ENCODE assay signal across 1 cellular context in the genomic region with DNA sequence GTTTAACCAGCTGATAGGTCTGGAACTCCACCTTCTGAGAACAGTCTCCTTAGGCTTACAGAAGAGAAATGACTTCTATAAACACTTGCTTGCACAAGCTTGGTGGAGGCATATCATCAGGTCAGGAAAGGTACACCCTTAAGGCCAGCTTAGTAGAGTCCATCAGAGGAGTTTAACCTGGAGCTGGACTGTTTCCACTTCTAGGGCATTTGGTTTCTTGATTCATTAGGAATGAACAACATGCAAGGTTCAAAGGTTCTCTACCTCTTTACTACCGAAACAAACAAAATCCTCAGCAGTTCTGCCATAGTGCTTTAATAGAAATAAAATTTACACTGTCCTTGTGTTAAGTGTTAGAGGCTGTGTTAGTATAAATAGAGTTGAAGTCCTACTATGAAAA.
TF ChIP-seq lines count a peak whose summit lies in the region.

No MANE protein-coding gene starts in this region.

TF ChIP-seq in HepG2, 621 proteins besides CTCF, POLR2A, EP300 and RAD21 (continued from another document):
- TF ChIP-seq, protein P1, sequence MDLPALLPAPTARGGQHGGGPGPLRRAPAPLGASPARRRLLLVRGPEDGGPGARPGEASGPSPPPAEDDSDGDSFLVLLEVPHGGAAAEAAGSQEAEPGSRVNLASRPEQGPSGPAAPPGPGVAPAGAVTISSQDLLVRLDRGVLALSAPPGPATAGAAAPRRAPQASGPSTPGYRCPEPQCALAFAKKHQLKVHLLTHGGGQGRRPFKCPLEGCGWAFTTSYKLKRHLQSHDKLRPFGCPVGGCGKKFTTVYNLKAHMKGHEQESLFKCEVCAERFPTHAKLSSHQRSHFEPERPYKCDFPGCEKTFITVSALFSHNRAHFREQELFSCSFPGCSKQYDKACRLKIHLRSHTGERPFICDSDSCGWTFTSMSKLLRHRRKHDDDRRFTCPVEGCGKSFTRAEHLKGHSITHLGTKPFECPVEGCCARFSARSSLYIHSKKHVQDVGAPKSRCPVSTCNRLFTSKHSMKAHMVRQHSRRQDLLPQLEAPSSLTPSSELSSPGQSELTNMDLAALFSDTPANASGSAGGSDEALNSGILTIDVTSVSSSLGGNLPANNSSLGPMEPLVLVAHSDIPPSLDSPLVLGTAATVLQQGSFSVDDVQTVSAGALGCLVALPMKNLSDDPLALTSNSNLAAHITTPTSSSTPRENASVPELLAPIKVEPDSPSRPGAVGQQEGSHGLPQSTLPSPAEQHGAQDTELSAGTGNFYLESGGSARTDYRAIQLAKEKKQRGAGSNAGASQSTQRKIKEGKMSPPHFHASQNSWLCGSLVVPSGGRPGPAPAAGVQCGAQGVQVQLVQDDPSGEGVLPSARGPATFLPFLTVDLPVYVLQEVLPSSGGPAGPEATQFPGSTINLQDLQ (CRISPR knock-in tag; IDR thresholded peaks at IDR 0.05): no peak
- TF ChIP-seq FOXM1 (CRISPR knock-in tag; IDR thresholded peaks at IDR 0.05) (no peak), GTF3A (CRISPR knock-in tag; conservative IDR thresholded peaks at IDR 0.05) (no peak), ZNF274 (CRISPR knock-in tag; IDR thresholded peaks at IDR 0.05) (no peak), POLR2AphosphoS2 (IDR thresholded peaks at IDR 0.05; ENCODE audit: low read depth, low read length) (no peak), MLLT10 (CRISPR knock-in tag; IDR thresholded peaks at IDR 0.05) (no peak), MEF2D (CRISPR knock-in tag; IDR thresholded peaks at IDR 0.05) (no peak), ZNF674 (CRISPR knock-in tag; IDR thresholded peaks at IDR 0.05; ENCODE audit: low read depth) (no peak), ZFYVE20 (CRISPR knock-in tag; IDR thresholded peaks at IDR 0.05; ENCODE audit: borderline replicate concordance, low read depth) (no peak), ZNF317 (CRISPR knock-in tag; IDR thresholded peaks at IDR 0.05) (no peak)
- TF ChIP-seq, protein P2, sequence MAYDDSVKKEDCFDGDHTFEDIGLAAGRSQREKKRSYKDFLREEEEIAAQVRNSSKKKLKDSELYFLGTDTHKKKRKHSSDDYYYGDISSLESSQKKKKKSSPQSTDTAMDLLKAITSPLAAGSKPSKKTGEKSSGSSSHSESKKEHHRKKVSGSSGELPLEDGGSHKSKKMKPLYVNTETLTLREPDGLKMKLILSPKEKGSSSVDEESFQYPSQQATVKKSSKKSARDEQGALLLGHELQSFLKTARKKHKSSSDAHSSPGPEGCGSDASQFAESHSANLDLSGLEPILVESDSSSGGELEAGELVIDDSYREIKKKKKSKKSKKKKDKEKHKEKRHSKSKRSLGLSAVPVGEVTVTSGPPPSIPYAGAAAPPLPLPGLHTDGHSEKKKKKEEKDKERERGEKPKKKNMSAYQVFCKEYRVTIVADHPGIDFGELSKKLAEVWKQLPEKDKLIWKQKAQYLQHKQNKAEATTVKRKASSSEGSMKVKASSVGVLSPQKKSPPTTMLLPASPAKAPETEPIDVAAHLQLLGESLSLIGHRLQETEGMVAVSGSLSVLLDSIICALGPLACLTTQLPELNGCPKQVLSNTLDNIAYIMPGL (CRISPR knock-in tag; IDR thresholded peaks at IDR 0.05; ENCODE audit: borderline replicate concordance in 1 of 2, low read depth in 1 of 2): no peak
- TF ChIP-seq, protein P3, sequence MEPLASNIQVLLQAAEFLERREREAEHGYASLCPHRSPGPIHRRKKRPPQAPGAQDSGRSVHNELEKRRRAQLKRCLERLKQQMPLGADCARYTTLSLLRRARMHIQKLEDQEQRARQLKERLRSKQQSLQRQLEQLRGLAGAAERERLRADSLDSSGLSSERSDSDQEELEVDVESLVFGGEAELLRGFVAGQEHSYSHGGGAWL (CRISPR knock-in tag; IDR thresholded peaks at IDR 0.05): no peak
- TF ChIP-seq, protein P4, sequence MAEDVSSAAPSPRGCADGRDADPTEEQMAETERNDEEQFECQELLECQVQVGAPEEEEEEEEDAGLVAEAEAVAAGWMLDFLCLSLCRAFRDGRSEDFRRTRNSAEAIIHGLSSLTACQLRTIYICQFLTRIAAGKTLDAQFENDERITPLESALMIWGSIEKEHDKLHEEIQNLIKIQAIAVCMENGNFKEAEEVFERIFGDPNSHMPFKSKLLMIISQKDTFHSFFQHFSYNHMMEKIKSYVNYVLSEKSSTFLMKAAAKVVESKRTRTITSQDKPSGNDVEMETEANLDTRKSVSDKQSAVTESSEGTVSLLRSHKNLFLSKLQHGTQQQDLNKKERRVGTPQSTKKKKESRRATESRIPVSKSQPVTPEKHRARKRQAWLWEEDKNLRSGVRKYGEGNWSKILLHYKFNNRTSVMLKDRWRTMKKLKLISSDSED (CRISPR knock-in tag; IDR thresholded peaks at IDR 0.05): no peak
- TF ChIP-seq, protein P5, sequence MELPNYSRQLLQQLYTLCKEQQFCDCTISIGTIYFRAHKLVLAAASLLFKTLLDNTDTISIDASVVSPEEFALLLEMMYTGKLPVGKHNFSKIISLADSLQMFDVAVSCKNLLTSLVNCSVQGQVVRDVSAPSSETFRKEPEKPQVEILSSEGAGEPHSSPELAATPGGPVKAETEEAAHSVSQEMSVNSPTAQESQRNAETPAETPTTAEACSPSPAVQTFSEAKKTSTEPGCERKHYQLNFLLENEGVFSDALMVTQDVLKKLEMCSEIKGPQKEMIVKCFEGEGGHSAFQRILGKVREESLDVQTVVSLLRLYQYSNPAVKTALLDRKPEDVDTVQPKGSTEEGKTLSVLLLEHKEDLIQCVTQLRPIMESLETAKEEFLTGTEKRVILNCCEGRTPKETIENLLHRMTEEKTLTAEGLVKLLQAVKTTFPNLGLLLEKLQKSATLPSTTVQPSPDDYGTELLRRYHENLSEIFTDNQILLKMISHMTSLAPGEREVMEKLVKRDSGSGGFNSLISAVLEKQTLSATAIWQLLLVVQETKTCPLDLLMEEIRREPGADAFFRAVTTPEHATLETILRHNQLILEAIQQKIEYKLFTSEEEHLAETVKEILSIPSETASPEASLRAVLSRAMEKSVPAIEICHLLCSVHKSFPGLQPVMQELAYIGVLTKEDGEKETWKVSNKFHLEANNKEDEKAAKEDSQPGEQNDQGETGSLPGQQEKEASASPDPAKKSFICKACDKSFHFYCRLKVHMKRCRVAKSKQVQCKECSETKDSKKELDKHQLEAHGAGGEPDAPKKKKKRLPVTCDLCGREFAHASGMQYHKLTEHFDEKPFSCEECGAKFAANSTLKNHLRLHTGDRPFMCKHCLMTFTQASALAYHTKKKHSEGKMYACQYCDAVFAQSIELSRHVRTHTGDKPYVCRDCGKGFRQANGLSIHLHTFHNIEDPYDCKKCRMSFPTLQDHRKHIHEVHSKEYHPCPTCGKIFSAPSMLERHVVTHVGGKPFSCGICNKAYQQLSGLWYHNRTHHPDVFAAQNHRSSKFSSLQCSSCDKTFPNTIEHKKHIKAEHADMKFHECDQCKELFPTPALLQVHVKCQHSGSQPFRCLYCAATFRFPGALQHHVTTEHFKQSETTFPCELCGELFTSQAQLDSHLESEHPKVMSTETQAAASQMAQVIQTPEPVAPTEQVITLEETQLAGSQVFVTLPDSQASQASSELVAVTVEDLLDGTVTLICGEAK (IDR thresholded peaks at IDR 0.05): no peak
- TF ChIP-seq, protein P5 (CRISPR knock-in tag; IDR thresholded peaks at IDR 0.05): no peak
- TF ChIP-seq, protein P6, sequence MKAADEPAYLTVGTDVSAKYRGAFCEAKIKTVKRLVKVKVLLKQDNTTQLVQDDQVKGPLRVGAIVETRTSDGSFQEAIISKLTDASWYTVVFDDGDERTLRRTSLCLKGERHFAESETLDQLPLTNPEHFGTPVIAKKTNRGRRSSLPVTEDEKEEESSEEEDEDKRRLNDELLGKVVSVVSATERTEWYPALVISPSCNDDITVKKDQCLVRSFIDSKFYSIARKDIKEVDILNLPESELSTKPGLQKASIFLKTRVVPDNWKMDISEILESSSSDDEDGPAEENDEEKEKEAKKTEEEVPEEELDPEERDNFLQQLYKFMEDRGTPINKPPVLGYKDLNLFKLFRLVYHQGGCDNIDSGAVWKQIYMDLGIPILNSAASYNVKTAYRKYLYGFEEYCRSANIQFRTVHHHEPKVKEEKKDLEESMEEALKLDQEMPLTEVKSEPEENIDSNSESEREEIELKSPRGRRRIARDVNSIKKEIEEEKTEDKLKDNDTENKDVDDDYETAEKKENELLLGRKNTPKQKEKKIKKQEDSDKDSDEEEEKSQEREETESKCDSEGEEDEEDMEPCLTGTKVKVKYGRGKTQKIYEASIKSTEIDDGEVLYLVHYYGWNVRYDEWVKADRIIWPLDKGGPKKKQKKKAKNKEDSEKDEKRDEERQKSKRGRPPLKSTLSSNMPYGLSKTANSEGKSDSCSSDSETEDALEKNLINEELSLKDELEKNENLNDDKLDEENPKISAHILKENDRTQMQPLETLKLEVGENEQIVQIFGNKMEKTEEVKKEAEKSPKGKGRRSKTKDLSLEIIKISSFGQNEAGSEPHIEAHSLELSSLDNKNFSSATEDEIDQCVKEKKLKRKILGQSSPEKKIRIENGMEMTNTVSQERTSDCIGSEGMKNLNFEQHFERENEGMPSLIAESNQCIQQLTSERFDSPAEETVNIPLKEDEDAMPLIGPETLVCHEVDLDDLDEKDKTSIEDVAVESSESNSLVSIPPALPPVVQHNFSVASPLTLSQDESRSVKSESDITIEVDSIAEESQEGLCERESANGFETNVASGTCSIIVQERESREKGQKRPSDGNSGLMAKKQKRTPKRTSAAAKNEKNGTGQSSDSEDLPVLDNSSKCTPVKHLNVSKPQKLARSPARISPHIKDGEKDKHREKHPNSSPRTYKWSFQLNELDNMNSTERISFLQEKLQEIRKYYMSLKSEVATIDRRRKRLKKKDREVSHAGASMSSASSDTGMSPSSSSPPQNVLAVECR (CRISPR knock-in tag; IDR thresholded peaks at IDR 0.05; ENCODE audit: borderline replicate concordance): no peak
- TF ChIP-seq, protein P7, sequence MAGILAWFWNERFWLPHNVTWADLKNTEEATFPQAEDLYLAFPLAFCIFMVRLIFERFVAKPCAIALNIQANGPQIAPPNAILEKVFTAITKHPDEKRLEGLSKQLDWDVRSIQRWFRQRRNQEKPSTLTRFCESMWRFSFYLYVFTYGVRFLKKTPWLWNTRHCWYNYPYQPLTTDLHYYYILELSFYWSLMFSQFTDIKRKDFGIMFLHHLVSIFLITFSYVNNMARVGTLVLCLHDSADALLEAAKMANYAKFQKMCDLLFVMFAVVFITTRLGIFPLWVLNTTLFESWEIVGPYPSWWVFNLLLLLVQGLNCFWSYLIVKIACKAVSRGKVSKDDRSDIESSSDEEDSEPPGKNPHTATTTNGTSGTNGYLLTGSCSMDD (CRISPR knock-in tag; IDR thresholded peaks at IDR 0.05): no peak
